Comparison of ENCODE assay signal across 8 cellular contexts in the genomic region with DNA sequence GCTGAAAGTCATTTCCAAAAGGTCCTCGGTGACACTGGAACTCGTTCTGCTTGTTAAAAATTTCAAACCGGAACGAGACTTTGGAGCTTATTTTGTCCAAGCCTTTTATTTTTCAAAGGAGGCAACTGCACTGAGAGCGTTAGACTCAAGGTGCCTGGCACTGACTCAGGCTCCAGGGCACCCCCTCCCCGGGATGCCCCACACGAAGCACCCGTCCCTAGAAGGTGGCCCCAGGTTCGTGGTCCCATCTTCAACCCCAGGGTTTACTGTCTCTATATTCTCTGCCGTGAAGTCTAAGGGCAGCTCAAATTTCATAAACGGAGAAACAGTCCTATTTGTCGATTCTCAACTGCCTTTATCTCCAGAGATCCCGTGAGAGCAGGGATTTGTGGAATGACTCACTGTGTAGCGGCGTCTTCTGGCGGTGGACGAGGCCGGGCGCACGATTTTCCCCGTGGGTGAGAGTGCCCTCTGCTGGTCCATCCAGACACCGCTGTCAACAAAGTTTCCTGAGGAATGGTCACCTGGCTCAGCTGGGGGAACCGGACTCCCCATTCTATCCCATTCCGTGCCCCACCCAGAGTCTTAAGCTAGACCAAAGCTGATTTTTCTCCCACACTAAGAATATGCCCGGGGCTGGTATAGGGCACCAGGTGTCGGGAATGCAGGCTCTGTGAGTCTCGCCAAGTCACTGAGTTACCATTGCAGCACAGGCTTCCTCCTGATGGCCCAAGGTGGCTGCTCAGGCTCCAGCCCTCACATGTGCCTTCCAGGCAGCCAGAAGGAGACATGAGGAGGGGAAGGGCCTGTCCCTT. TPM values are rescaled to one million over a fixed set of nuclear protein-coding genes. Genes with fewer than 3 reads are reported as not detected.
DNase-seq lines count a peak whose midpoint lies in the region; ATAC-seq and TF ChIP-seq lines count a peak whose summit lies in the region.

No MANE protein-coding gene starts in this region.

- peaks cover under 1 to 8% of the 10 kb centered on the region in 2 donors for H3K4me1 ChIP-seq in thyroid gland

- no peaks in the 10 kb centered on the region for H3K27me3 ChIP-seq in thyroid gland

- no peaks in the 10 kb centered on the region for H3K27me3 Mint-ChIP-seq in activated CD4-positive, alpha-beta T cell treated with anti-CD3 and anti-CD28 coated beads, Interleukin-2, amount 10 ng/mL, durations not matched to agents 24 days and 14 days

- H3K36me3 Mint-ChIP-seq in activated CD4-positive, alpha-beta T cell treated with anti-CD3 and anti-CD28 coated beads, Interleukin-2, amount 10 ng/mL, durations not matched to agents 24 days and 14 days (ENCODE audit: low read depth): no peaks in the 10 kb centered on the region

- H3K9me3 ChIP-seq in thyroid gland: no peaks in the 10 kb centered on the region

- H3K36me3 ChIP-seq in thyroid gland: no peaks in the 10 kb centered on the region

- no peak overlapping the region for H3K4me3 Mint-ChIP-seq in activated CD4-positive, alpha-beta T cell treated with anti-CD3 and anti-CD28 coated beads, Interleukin-2, amount 10 ng/mL, durations not matched to agents 24 days and 14 days

- H3K4me1 Mint-ChIP-seq in activated CD4-positive, alpha-beta T cell treated with anti-CD3 and anti-CD28 coated beads, Interleukin-2, amount 10 ng/mL, durations not matched to agents 24 days and 14 days: peaks cover 4% of the 10 kb centered on the region

- 33 to 38% methylated on average over 25 to 27 of the region's 27 CpGs for WGBS in thyroid gland, 2 donors

- no peak for TF ChIP-seq POLR2A in thyroid gland (IDR thresholded peaks at IDR 0.05)

- intact Hi-C loops in activated CD4-positive, alpha-beta T cell treated with anti-CD3 and anti-CD28 coated beads, Interleukin-2, amount 10 ng/mL, durations not matched to agents 24 days and 14 days (cut with micrococcal nuclease): no loop called here
- intact Hi-C loops in thyroid gland (cut with DNase I): loop anchor here (5.0 to 10.0 kb wide), 2 partner anchors 170 to 252 kb away; partner anchors contain the start of gene NKD2

- no peak overlapping the region for H3K27ac Mint-ChIP-seq in activated CD4-positive, alpha-beta T cell treated with anti-CD3 and anti-CD28 coated beads, Interleukin-2, amount 10 ng/mL, durations not matched to agents 24 days and 14 days

- TF ChIP-seq CTCF in epithelial cell of esophagus (IDR thresholded peaks at IDR 0.05; ENCODE audit: insufficient read depth, low read depth, low read length, missing control alignments): peak; percentile 53
- peak; percentile 47 to 82 (median 76) for TF ChIP-seq CTCF in thyroid gland (IDR thresholded peaks at IDR 0.05)

- no peak overlapping the region for H3K4me3 ChIP-seq in epithelial cell of esophagus (ENCODE audit: low read length)
- H3K4me3 ChIP-seq in thyroid gland (replicated peaks in 1 of 3): no peak overlapping the region

- no peaks in the 10 kb centered on the region for H3K9me3 Mint-ChIP-seq in activated CD4-positive, alpha-beta T cell treated with anti-CD3 and anti-CD28 coated beads, Interleukin-2, amount 10 ng/mL, durations not matched to agents 24 days and 14 days

- peak in 2 of 3 experiments; percentile 41 to 72 for DNase-seq in NCI-H1417 (lab: John Stamatoyannopoulos, UW)
- no peak for DNase-seq in NCI-H1417 treated with DMSO at 0.1 percent for 48 hours (lab: John Stamatoyannopoulos, UW)
- DNase-seq in NCI-H2081 (lab: John Stamatoyannopoulos, UW): peak; percentile 71 to 77
- peak; percentile 83 for DNase-seq in activated CD4-positive, alpha-beta T cell treated with anti-CD3 and anti-CD28 coated beads, Interleukin-2, amount 10 ng/mL, durations not matched to agents 24 days and 14 days
- DNase-seq in epithelial cell of esophagus (ENCODE audit: low read depth): peak; percentile 18
- DNase-seq in midbrain (lab: John Stamatoyannopoulos, UW): peak; percentile 33
- DNase-seq in thyroid gland: peak; percentile 63 to 74

- no peak overlapping the region for H3K27ac ChIP-seq in thyroid gland

- ATAC-seq in GM19351 (IDR thresholded peaks at IDR 0.05; ENCODE audit: unreplicated experiment): no peak

RNA-seq across cellular contexts. Expression of gene SLC6A19, which starts 27.1 kb away (rescaled TPM):
- total RNA-seq in activated CD4-positive, alpha-beta T cell treated with anti-CD3 and anti-CD28 coated beads, Interleukin-2, amount 10 ng/mL, durations not matched to agents 24 days and 14 days: not detected in 2 replicates
- not detected for total RNA-seq in thyroid gland

RNA-seq across cellular contexts. Expression of gene SLC6A18, which starts 50.9 kb away (rescaled TPM):
- not detected in 2 replicates for total RNA-seq in activated CD4-positive, alpha-beta T cell treated with anti-CD3 and anti-CD28 coated beads, Interleukin-2, amount 10 ng/mL, durations not matched to agents 24 days and 14 days
- not detected for total RNA-seq in thyroid gland
